Comparison of ENCODE assay signal across 8 cellular contexts in the genomic region with DNA sequence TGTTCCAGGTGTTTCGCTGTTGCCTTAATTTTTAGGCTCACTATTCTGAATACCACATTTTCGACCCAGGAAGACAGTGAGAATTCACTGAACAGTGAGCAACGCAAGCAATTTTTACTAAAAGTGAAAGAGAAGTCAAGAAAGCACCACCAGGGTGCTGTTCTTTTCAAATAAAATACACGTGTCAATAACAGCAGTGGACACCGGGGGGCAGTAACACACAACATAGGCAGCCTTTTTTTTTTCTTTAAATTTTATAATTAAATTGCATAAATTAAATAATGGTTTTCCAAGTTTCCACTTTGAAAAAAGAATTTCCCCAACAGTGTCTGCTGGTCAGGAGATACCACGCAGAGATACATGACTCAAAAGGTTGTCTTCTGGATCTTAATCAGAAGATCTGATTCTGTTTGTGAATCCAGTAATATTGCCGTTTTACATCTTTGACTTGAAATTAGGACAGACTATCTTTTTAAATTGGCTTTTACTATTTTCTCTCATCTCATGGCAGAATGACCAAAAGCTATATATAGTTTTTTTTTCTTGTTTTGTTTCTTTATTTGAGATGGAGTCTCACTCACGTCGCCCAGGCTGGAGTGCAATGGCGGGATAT. TPM values are rescaled to one million over a fixed set of nuclear protein-coding genes. Genes with fewer than 3 reads are reported as not detected.
DNase-seq lines count a peak whose midpoint lies in the region; ATAC-seq, FAIRE-seq and TF ChIP-seq lines count a peak whose summit lies in the region.

No MANE protein-coding gene starts in this region.

- H3K4me3 ChIP-seq in Peyer's patch (no peak overlapping the region), sigmoid colon (no peak overlapping the region)

- no peak for TF ChIP-seq EP300 in sigmoid colon (IDR thresholded peaks at IDR 0.05)

- intact Hi-C loops in sigmoid colon (cut with DNase I): loop anchor here (5.0 kb wide), 1 partner anchor 681 kb away; no protein-coding TSS in a partner anchor

- TF ChIP-seq POLR2A in Peyer's patch (IDR thresholded peaks at IDR 0.05) (no peak), sigmoid colon (IDR thresholded peaks at IDR 0.05) (no peak)

- H3K9me3 ChIP-seq in Peyer's patch (no peaks in the 10 kb centered on the region), sigmoid colon (no peaks in the 10 kb centered on the region)

- ATAC-seq in GM19397 (IDR thresholded peaks at IDR 0.05; ENCODE audit: unreplicated experiment) (peak; percentile 75), HG03442 (IDR thresholded peaks at IDR 0.05; ENCODE audit: unreplicated experiment) (peak; percentile 94)

- no peaks in the 10 kb centered on the region for H3K36me3 ChIP-seq in Peyer's patch
- no peaks in the 10 kb centered on the region for H3K36me3 ChIP-seq in sigmoid colon

- 42 to 44% methylated on average over 10 of the region's 10 CpGs for WGBS in sigmoid colon, 2 donors

- H3K4me1 ChIP-seq in Peyer's patch (no peaks in the 10 kb centered on the region), sigmoid colon (no peaks in the 10 kb centered on the region)

- DNase-seq in NCI-H345 (lab: John Stamatoyannopoulos, UW): peak; percentile 49
- no peak for DNase-seq in NCI-H345 treated with DMSO at 0.1 percent for 48 hours (lab: John Stamatoyannopoulos, UW; ENCODE audit: unreplicated experiment)
- DNase-seq in Peyer's patch: no peak
- peak; percentile 26 for DNase-seq in non-pigmented ciliary epithelial cell (ENCODE audit: low read depth)
- DNase-seq in sigmoid colon: no peak

- no peak overlapping the region for H3K27ac ChIP-seq in Peyer's patch
- H3K27ac ChIP-seq in sigmoid colon: no peak overlapping the region

- H3K27me3 ChIP-seq in Peyer's patch: no peaks in the 10 kb centered on the region
- no peaks in the 10 kb centered on the region for H3K27me3 ChIP-seq in sigmoid colon

- TF ChIP-seq CTCF in Peyer's patch (IDR thresholded peaks at IDR 0.05) (peak in 5 of 6 experiments; percentile 40 to 68 (median 62)), sigmoid colon (IDR thresholded peaks at IDR 0.05) (peak in 2 of 4 experiments; percentile 39 to 43)

- peak; percentile 45 for FAIRE-seq in endometrium (lab: Jason Lieb, UNC)

RNA-seq across cellular contexts. Expression of gene SH3GL2, which starts 47.1 kb away (rescaled TPM):
- total RNA-seq in Peyer's patch: under 1 TPM in 1 of 4 donors, not detected in 3; 0.67 TPM
- total RNA-seq in sigmoid colon: under 1 TPM; 0.55 to 0.82 (median 0.70) TPM
- polyA plus RNA-seq in sigmoid colon: under 1 TPM; 0.23 to 0.76 (median 0.60) TPM

Comparison
In these comparisons a context has a peak if more than half of its experiments do, and no peak if none do; other contexts are left out.
1. DNase-seq: peak in NCI-H345 (single experiment) and non-pigmented ciliary epithelial cell (single experiment); none in NCI-H345 treated with DMSO at 0.1 percent for 48 hours (single experiment), Peyer's patch (0 of 3) and sigmoid colon (single experiment).